ENCODE assay signal across 28 cellular contexts in the genomic region with DNA sequence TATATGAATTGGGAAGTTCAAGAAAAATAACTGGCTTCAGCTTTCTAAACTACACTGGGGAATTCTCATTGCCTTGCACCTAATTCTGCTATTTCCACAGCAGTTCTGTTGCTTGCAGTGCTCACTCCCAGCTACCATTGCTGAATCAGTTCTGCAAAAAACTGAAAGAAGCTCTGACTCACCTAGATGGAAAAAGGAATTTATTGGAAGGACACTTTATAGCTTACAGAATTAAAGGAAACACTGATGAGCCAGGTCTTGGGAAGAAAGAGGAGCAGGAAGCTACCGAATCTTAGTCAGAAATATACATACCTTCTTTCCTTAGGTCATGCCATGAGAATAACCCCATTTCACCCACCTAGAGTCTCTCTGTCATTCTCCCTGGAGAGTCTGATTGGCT.
DNase-seq lines count a peak whose midpoint lies in the region; ATAC-seq, FAIRE-seq and TF ChIP-seq lines count a peak whose summit lies in the region.
"Had no signal": no experiment of that assay in that cellular context is flagged by ENCODE, and none has a peak within 500 bp of the region (broad histone marks: within the 10 kb centered on the region; RNA-seq: fewer than 3 reads in every experiment).

No MANE protein-coding gene starts in this region.

- no peak overlapping the region for H3K27ac ChIP-seq in breast epithelium
- no peak overlapping the region for H3K27ac ChIP-seq in keratinocyte (ENCODE audit: control insufficient read depth, insufficient read depth, low read length)
- no peak overlapping the region for H3K27ac ChIP-seq in heart right ventricle
- H3K27ac ChIP-seq: 22Rv1, BLaER1, Peyer's patch, SK-N-MC had no signal

- FAIRE-seq in keratinocyte (lab: Jason Lieb, UNC), result no peak
- no peak for FAIRE-seq in urothelium cell line (lab: Jason Lieb, UNC)
- FAIRE-seq: GM12891, HTR-8/SVneo had no signal

- TF ChIP-seq POLR2A in breast epithelium (IDR thresholded peaks at IDR 0.05), result no peak

- H3K9ac ChIP-seq in keratinocyte (ENCODE audit: control insufficient read depth, extremely low read depth, insufficient read depth, low read length), result no peak overlapping the region
- H3K9ac ChIP-seq: BLaER1 had no signal

- peaks cover 24% of the 10 kb centered on the region for H3K4me1 Mint-ChIP-seq in MCF 10A (ENCODE audit: insufficient read depth, unreplicated experiment)

- H4K20me1 ChIP-seq in keratinocyte (ENCODE audit: control insufficient read depth, extremely low read depth, insufficient read depth, low read length), result no peaks in the 10 kb centered on the region
- H4K20me1 ChIP-seq: BLaER1 had no signal

- no peak overlapping the region for H3K4me2 ChIP-seq in keratinocyte (ENCODE audit: control insufficient read depth, extremely low read depth, insufficient read depth, low read depth, low read length)
- H3K4me2 ChIP-seq: BLaER1 had no signal

- H3K4me1 ChIP-seq in breast epithelium, result no peaks in the 10 kb centered on the region
- H3K4me1 ChIP-seq in keratinocyte (ENCODE audit: control insufficient read depth, extremely low read depth, insufficient read depth, low read length), result peaks cover 6% of the 10 kb centered on the region
- no peaks in the 10 kb centered on the region for H3K4me1 ChIP-seq in heart right ventricle
- H3K4me1 ChIP-seq: BLaER1, Peyer's patch had no signal

- dilution Hi-C loops in keratinocyte (cut with MboI; ENCODE audit: extremely low pct_ligation_motif_present, low sequenced_read_pairs), result no loop called here

- no TSS peak for BruUV-seq in MCF 10A (replicated peaks; lab: Mats Ljungman, UMichigan)

- H3K36me3 Mint-ChIP-seq in MCF 10A (ENCODE audit: insufficient read depth, unreplicated experiment), result no peaks in the 10 kb centered on the region

- no peak overlapping the region for H3K4me3 ChIP-seq in breast epithelium
- no peak overlapping the region for H3K4me3 ChIP-seq in keratinocyte (ENCODE audit: control insufficient read depth in 2 of 3, extremely low read depth in 1 of 3, insufficient read depth in 2 of 3, low read depth in 1 of 3, low read length in 3 of 3)
- H3K4me3 ChIP-seq in heart right ventricle, result no peak overlapping the region
- H3K4me3 ChIP-seq: BLaER1, Peyer's patch, SK-N-MC had no signal

- no peak for TF ChIP-seq CTCF in MCF 10A (IDR thresholded peaks at IDR 0.05; ENCODE audit: unreplicated experiment)
- no peak for TF ChIP-seq CTCF in breast epithelium (IDR thresholded peaks at IDR 0.05)
- TF ChIP-seq CTCF in keratinocyte (optimal IDR thresholded peaks at IDR 0.05 in 1 of 3, IDR thresholded peaks at IDR 0.05 in 1 of 3, conservative IDR thresholded peaks at IDR 0.05 in 1 of 3; ENCODE audit: extremely low read depth in 1 of 3, insufficient read depth in 2 of 3, low read length in 3 of 3), result no peak
- no peak for TF ChIP-seq CTCF in heart right ventricle (IDR thresholded peaks at IDR 0.05)

- H3K27me3 ChIP-seq in breast epithelium (no peaks in the 10 kb centered on the region), keratinocyte (ENCODE audit: control insufficient read depth, extremely low read depth, insufficient read depth, low read length) (no peaks in the 10 kb centered on the region), heart right ventricle (no peaks in the 10 kb centered on the region)
- H3K27me3 ChIP-seq: BLaER1, Peyer's patch had no signal

- H3K4me3 Mint-ChIP-seq in MCF 10A (ENCODE audit: unreplicated experiment), result no peak overlapping the region
- H3K4me3 Mint-ChIP-seq: CD4-positive, alpha-beta T cell had no signal

- H2AFZ ChIP-seq in keratinocyte (ENCODE audit: control insufficient read depth, low read length), result no peak overlapping the region

- H3K9me3 ChIP-seq in breast epithelium (no peaks in the 10 kb centered on the region), keratinocyte (ENCODE audit: control insufficient read depth, low read depth, low read length) (no peaks in the 10 kb centered on the region), heart right ventricle (no peaks in the 10 kb centered on the region)
- H3K9me3 ChIP-seq: BLaER1, Caco-2, Peyer's patch had no signal

- no peaks in the 10 kb centered on the region for H3K36me3 ChIP-seq in breast epithelium
- no peaks in the 10 kb centered on the region for H3K36me3 ChIP-seq in keratinocyte (ENCODE audit: control insufficient read depth in 2 of 2, extremely low read depth in 1 of 2, insufficient read depth in 2 of 2, low read length in 2 of 2)
- no peaks in the 10 kb centered on the region for H3K36me3 ChIP-seq in heart right ventricle
- H3K36me3 ChIP-seq: BLaER1, Peyer's patch had no signal

- no peak overlapping the region for H3K27ac Mint-ChIP-seq in MCF 10A (ENCODE audit: low read depth, unreplicated experiment)
- H3K27ac Mint-ChIP-seq: CD4-positive, alpha-beta T cell had no signal

- H3K9me1 ChIP-seq in keratinocyte (ENCODE audit: control insufficient read depth, extremely low read depth, insufficient read depth, low read length), result no peaks in the 10 kb centered on the region

- ATAC-seq in heart right ventricle, result no peak
- no peak for ATAC-seq in GM21360 (IDR thresholded peaks at IDR 0.05; ENCODE audit: unreplicated experiment)
- ATAC-seq in GM19455 (IDR thresholded peaks at IDR 0.05; ENCODE audit: unreplicated experiment), result no peak

- POLR2A ChIA-PET in MCF 10A (lab: Yijun Ruan, JAX), result interaction anchor here (0.7 to 2.8 kb wide), 3 partner anchors 39 to 150 kb away, joined by 3 to 17 read pairs (median 3); a partner anchor contains a TSS

- 75 to 85% methylated on average over 1 of the region's 1 CpG for WGBS in heart right ventricle, 2 donors

- CTCF ChIA-PET in MCF 10A (lab: Yijun Ruan, JAX), result interaction anchor here (0.6 to 1.9 kb wide), 5 partner anchors 25 to 446 kb away, joined by 3 to 5 read pairs (median 3); no protein-coding TSS in a partner anchor

- H3K79me2 ChIP-seq in keratinocyte (ENCODE audit: control insufficient read depth, insufficient read depth, low read length), result no peaks in the 10 kb centered on the region

- intact Hi-C loops in MCF 10A (cut with micrococcal nuclease) (no loop called here), breast epithelium (cut with DNase I; ENCODE audit: low total_unique reads) (no loop called here), heart right ventricle (cut with DNase I) (no loop called here)

- H3K27me3 Mint-ChIP-seq in MCF 10A (ENCODE audit: insufficient read depth, unreplicated experiment), result no peaks in the 10 kb centered on the region
- H3K27me3 Mint-ChIP-seq: CD4-positive, alpha-beta T cell had no signal

- DNase-seq in MCF 10A (ENCODE audit: unreplicated experiment) (peak; percentile 19), breast epithelium (ENCODE audit: low spot score in 2 of 2) (no peak), astrocyte of the hippocampus (ENCODE audit: low read depth, low spot score) (peak; percentile 19), keratinocyte (ENCODE audit: low read depth, low spot score) (peak; percentile 7), urothelium cell line (ENCODE audit: low spot score) (peak; percentile 12), heart right ventricle (no peak)
- DNase-seq: ACHN; Caco-2; CD4-positive, alpha-beta T cell; DMS 273 treated with DMSO at 0.1 percent for 48 hours; DMS79 treated with DMSO at 0.1 percent for 48 hours; H7; KG1; NCI-H1105; NCI-H146; NCI-H2029 treated with DMSO at 0.1 percent for 48 hours; NCI-H226; NCI-H510A treated with DMSO at 0.1 percent for 48 hours; NCI-H748 treated with DMSO at 0.1 percent for 48 hours; Peyer's patch; SHP77 treated with DMSO at 0.1 percent for 48 hours had no signal

- H3K9me3 Mint-ChIP-seq in MCF 10A (ENCODE audit: unreplicated experiment), result no peaks in the 10 kb centered on the region
- H3K9me3 Mint-ChIP-seq: CD4-positive, alpha-beta T cell had no signal

Comparison
In these comparisons a context has a peak if more than half of its experiments do, and no peak if none do; other contexts are left out.
1. DNase-seq: peak in MCF 10A (single experiment), astrocyte of the hippocampus (single experiment), keratinocyte (single experiment) and urothelium cell line (single experiment); none in breast epithelium (0 of 2) and heart right ventricle (0 of 2).